In genomic region chr1:10555635-10556429, GRCh38 we compare ENCODE assay signal across 12 cellular contexts.
DNase-seq lines count a peak whose midpoint lies in the region; ATAC-seq and TF ChIP-seq lines count a peak whose summit lies in the region.
"Had no signal": no experiment of that assay in that cellular context is flagged by ENCODE, and none has a peak within 500 bp of the region (broad histone marks: within the 10 kb centered on the region; RNA-seq: fewer than 3 reads in every experiment).

No MANE protein-coding gene starts in this region.

- intact Hi-C loops in heart left ventricle (cut with DNase I) (no loop called here), psoas muscle (cut with DNase I) (no loop called here)

- DNase-seq in H7: peak; percentile 46
- DNase-seq in NCI-H526 treated with DMSO at 0.1 percent for 48 hours (lab: John Stamatoyannopoulos, UW): peak; percentile 58
- DNase-seq in heart left ventricle: no peak
- DNase-seq in psoas muscle: peak; percentile 32 to 66
- DNase-seq in middle frontal gyrus (ENCODE audit: extremely low spot score, low spot score): no peak
- no peak for DNase-seq in amygdala (lab: John Stamatoyannopoulos, UW)
- no peak for DNase-seq in UCSD-AML1 (lab: John Stamatoyannopoulos, UW; ENCODE audit: unreplicated experiment)
- no peak for DNase-seq in stimulated activated CD4-positive, alpha-beta T cell treated with anti-CD3 and anti-CD28 coated beads, Interleukin-1b, Interleukin-23, amount 100 ng/mL, for 48 hours
- DNase-seq: DMS 273 treated with DMSO at 0.1 percent for 48 hours had no signal

- H3K9me3 ChIP-seq in heart left ventricle: no peaks in the 10 kb centered on the region
- no peaks in the 10 kb centered on the region for H3K9me3 ChIP-seq in psoas muscle

- TF ChIP-seq POLR2A in heart left ventricle (IDR thresholded peaks at IDR 0.05): no peak

- H3K27me3 ChIP-seq in H7 (ENCODE audit: control insufficient read depth, insufficient read depth, low read length) (no peaks in the 10 kb centered on the region), heart left ventricle (no peaks in the 10 kb centered on the region), psoas muscle (ENCODE audit: insufficient read depth in 3 of 3, low read length in 2 of 3) (no peaks in the 10 kb centered on the region)

- H3K27ac ChIP-seq in heart left ventricle: peak overlapping the region in 1 of 12 donors; percentile 50
- peak overlapping the region; percentile 69 for H3K27ac ChIP-seq in psoas muscle
- H3K27ac ChIP-seq: HL-60, SK-N-MC had no signal

- no peak overlapping the region for H3K4me3 ChIP-seq in H7 (ENCODE audit: insufficient read depth, low read depth, low read length)
- H3K4me3 ChIP-seq in heart left ventricle: no peak overlapping the region
- no peak overlapping the region for H3K4me3 ChIP-seq in psoas muscle
- H3K4me3 ChIP-seq: SK-N-MC had no signal

- no peak for TF ChIP-seq CTCF in heart left ventricle (IDR thresholded peaks at IDR 0.05)
- no peak for TF ChIP-seq CTCF in psoas muscle (IDR thresholded peaks at IDR 0.05)

- H3K36me3 ChIP-seq in H7 (replicated peaks; ENCODE audit: control insufficient read depth, insufficient read depth, low read length) (no peaks in the 10 kb centered on the region), heart left ventricle (no peaks in the 10 kb centered on the region), psoas muscle (ENCODE audit: insufficient read depth in 1 of 2, low read depth in 1 of 2) (no peaks in the 10 kb centered on the region)

- WGBS in heart left ventricle, 4 donors: 64 to 75% (median 65%) methylated on average over 20 of the region's 20 CpGs
- WGBS in psoas muscle, 3 donors: 41 to 62% (median 42%) methylated on average over 20 of the region's 20 CpGs

- H3K4me1 ChIP-seq in heart left ventricle: peaks cover 0 to 13% (median 6%) of the 10 kb centered on the region in 12 donors
- peaks cover 5% of the 10 kb centered on the region for H3K4me1 ChIP-seq in psoas muscle

- ATAC-seq in heart left ventricle (peak; percentile 53 to 83 (median 76)), psoas muscle (peak; percentile 92 to 95 (median 94))
- ATAC-seq: HCT116 had no signal

Comparison
In these comparisons a context has a peak if more than half of its experiments do, and no peak if none do; other contexts are left out.
1. DNase-seq: peak in H7 (single experiment), NCI-H526 treated with DMSO at 0.1 percent for 48 hours (single experiment) and psoas muscle (2 of 2); none in heart left ventricle (0 of 5), middle frontal gyrus (single experiment), amygdala (0 of 56), UCSD-AML1 (single experiment) and stimulated activated CD4-positive, alpha-beta T cell treated with anti-CD3 and anti-CD28 coated beads, Interleukin-1b, Interleukin-23, amount 100 ng/mL, for 48 hours (single experiment).